In the genomic region with DNA sequence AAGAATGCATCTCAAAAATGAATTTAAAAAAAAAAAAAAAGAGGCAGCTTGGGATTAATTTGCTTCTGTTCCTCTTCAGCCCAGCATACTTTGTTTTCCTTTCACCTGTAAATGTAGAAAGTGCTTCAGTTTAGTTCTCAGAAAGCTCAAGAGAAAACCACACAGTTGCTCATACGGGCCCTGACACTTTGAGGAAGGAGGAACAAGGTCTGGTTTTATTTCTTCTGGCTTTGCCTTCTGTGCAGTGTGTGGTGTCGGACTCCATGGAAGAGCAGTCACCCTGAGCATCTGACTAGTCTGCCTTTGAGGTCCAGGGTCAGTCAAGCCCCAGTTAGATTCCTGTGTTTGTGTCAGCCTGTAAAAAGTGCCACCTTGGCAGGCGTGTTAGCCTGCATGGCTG, we compare ENCODE assay signal across 13 cellular contexts. TPM values are rescaled to one million over a fixed set of nuclear protein-coding genes. Genes with fewer than 3 reads are reported as not detected.
DNase-seq lines count a peak whose midpoint lies in the region; ATAC-seq and TF ChIP-seq lines count a peak whose summit lies in the region.
"Had no signal": no experiment of that assay in that cellular context is flagged by ENCODE, and none has a peak within 500 bp of the region (broad histone marks: within the 10 kb centered on the region; RNA-seq: fewer than 3 reads in every experiment).

No MANE protein-coding gene starts in this region.

- H3K4me3 ChIP-seq in left ventricle myocardium inferior (no peak overlapping the region), right atrium auricular region (no peak overlapping the region)
- H3K4me3 ChIP-seq: heart left ventricle, prostate gland had no signal

- H3K27ac ChIP-seq in left ventricle myocardium inferior (replicated peaks) (peak overlapping the region; percentile 67), right atrium auricular region (peak overlapping the region in 1 of 2 donors; percentile 32), layer of hippocampus (ENCODE audit: low read depth, low read length) (peak overlapping the region; percentile 13)

- H3K36me3 ChIP-seq in left ventricle myocardium inferior (peaks cover 83% of the 10 kb centered on the region), right atrium auricular region (peaks cover 71% of the 10 kb centered on the region)

- no peaks in the 10 kb centered on the region for H3K9me3 ChIP-seq in left ventricle myocardium inferior (replicated peaks)
- no peaks in the 10 kb centered on the region for H3K9me3 ChIP-seq in right atrium auricular region
- H3K9me3 ChIP-seq: heart left ventricle, prostate gland had no signal

- H3K4me1 ChIP-seq in left ventricle myocardium inferior (peaks cover 54% of the 10 kb centered on the region), right atrium auricular region (peaks cover 0 to 40% of the 10 kb centered on the region in 2 donors)

- intact Hi-C loops in left ventricle myocardium inferior (cut with micrococcal nuclease): no loop called here

- ATAC-seq in activated CD4-positive, CD25-positive, alpha-beta regulatory T cell treated with anti-CD3 and anti-CD28 coated beads, Interleukin-2, amount 50 U/mL, for 24 hours: no peak
- ATAC-seq: heart left ventricle; natural killer cell treated with Interleukin-12 subunit alpha and Interleukin-12 subunit beta and Interleukin-15 and Interleukin-18, amount 100 ng/mL, for 72 hours; PC-3 had no signal

- H3K27me3 ChIP-seq in left ventricle myocardium inferior (ENCODE audit: low read depth) (no peaks in the 10 kb centered on the region), right atrium auricular region (no peaks in the 10 kb centered on the region), layer of hippocampus (ENCODE audit: control insufficient read depth, insufficient read depth, low read length) (no peaks in the 10 kb centered on the region)
- H3K27me3 ChIP-seq: heart left ventricle had no signal

- TF ChIP-seq CTCF in left ventricle myocardium inferior (IDR thresholded peaks at IDR 0.05; ENCODE audit: borderline replicate concordance) (no peak), right atrium auricular region (IDR thresholded peaks at IDR 0.05) (no peak)

- no peak for DNase-seq in left ventricle myocardium inferior
- DNase-seq in right atrium auricular region (ENCODE audit: low spot score): no peak
- no peak for DNase-seq in HuH-7.5 (ENCODE audit: low spot score)
- DNase-seq in GDM1 (lab: John Stamatoyannopoulos, UW): no peak
- DNase-seq: activated CD4-positive, alpha-beta T cell treated with anti-CD3 and anti-CD28 coated beads for 48 hours; activated naive CD4-positive, alpha-beta T cell treated with anti-CD3 and anti-CD28 coated beads, Interleukin-2, amount 50 U/mL, for 16 hours; DND-41; heart left ventricle; PC-3 had no signal

RNA-seq across cellular contexts. Expression of gene NMT1, which starts 27.6 kb away (rescaled TPM):
- 86.0 TPM for total RNA-seq in left ventricle myocardium inferior
- total RNA-seq in right atrium auricular region: 10 to 100 TPM; 44.6 to 52.7 TPM

RNA-seq across cellular contexts. Expression of gene DCAKD, which starts 37.3 kb away (rescaled TPM):
- total RNA-seq in left ventricle myocardium inferior (25.9 TPM), right atrium auricular region (10 to 100 TPM; 37.3 to 46.1 TPM)

RNA-seq across cellular contexts. Expression of gene PLCD3, which starts 43.6 kb away (rescaled TPM):
- 146 TPM for total RNA-seq in left ventricle myocardium inferior
- total RNA-seq in right atrium auricular region: 100 to 1,000 TPM; 102 to 156 TPM

RNA-seq across cellular contexts. Expression of gene ACBD4, which starts 46.7 kb away (rescaled TPM):
- total RNA-seq in left ventricle myocardium inferior: 6.4 TPM
- 1 to 10 TPM; 9.0 to 9.4 TPM for total RNA-seq in right atrium auricular region

RNA-seq across cellular contexts. Expression of gene HEXIM1, which starts 59.5 kb away (rescaled TPM):
- total RNA-seq in left ventricle myocardium inferior (28.8 TPM), right atrium auricular region (10 to 100 TPM; 16.4 to 31.1 TPM)
